In genomic region chr19:56314018-56314583, GRCh38 we compare ENCODE assay signal across 8 cellular contexts. TPM values are rescaled to one million over a fixed set of nuclear protein-coding genes. Genes with fewer than 3 reads are reported as not detected.
DNase-seq lines count a peak whose midpoint lies in the region; ATAC-seq lines count a peak whose summit lies in the region.

No MANE protein-coding gene starts in this region.

- POLR2A ChIA-PET in naive thymus-derived CD8-positive, alpha-beta T cell (lab: Charles Lee) = interaction anchor here (0.6 to 2.4 kb wide), 6 partner anchors 54 to 357 kb away, joined by 3 to 21 read pairs (median 4); partner anchors contain the start of genes ZFP28, ZNF582, ZNF787 and ZNF835

- no peaks in the 10 kb centered on the region for H3F3A ChIP-seq in GM23248 (ENCODE audit: insufficient read depth)

- in situ Hi-C loops in GM23248 (cut with MboI) = no loop called here

- H3K36me3 Mint-ChIP-seq in effector memory CD8-positive, alpha-beta T cell (ENCODE audit: insufficient read depth) = peaks cover 20% of the 10 kb centered on the region
- peaks cover 0 to 12% (median 10%) of the 10 kb centered on the region in 3 donors for H3K36me3 Mint-ChIP-seq in naive thymus-derived CD8-positive, alpha-beta T cell

- WGBS in GM23248 (ENCODE audit: low coverage in 1 of 2, low lambda C conversion rate in 2 of 2, missing lambda C conversion rate in 2 of 2), 2 experiments = 1 to 2% methylated on average over 22 of the region's 22 CpGs

- peaks cover 28 to 57% (median 35%) of the 10 kb centered on the region in 10 experiments for H3K4me1 ChIP-seq in BLaER1 treated with 17β-estradiol and CSF1 and Interleukin-3, amounts not matched to agents 10 nM and 100 nM
- peaks cover 13% of the 10 kb centered on the region for H3K4me1 ChIP-seq in GM23248 (ENCODE audit: insufficient read depth)

- peak overlapping the region; percentile 85 to 96 (median 93) for H3K9ac ChIP-seq in BLaER1 treated with 17β-estradiol and CSF1 and Interleukin-3, amounts not matched to agents 10 nM and 100 nM
- H3K9ac ChIP-seq in GM23248 = peak overlapping the region; percentile 87

- H3K79me2 ChIP-seq in GM23248 (ENCODE audit: insufficient read depth) = peaks cover 23% of the 10 kb centered on the region

- no peaks in the 10 kb centered on the region for H3K9me3 Mint-ChIP-seq in effector memory CD8-positive, alpha-beta T cell
- no peaks in the 10 kb centered on the region for H3K9me3 Mint-ChIP-seq in naive thymus-derived CD8-positive, alpha-beta T cell

- peak overlapping the region; percentile 94 for H2AFZ ChIP-seq in GM23248

- H3K4me2 ChIP-seq in BLaER1 treated with 17β-estradiol and CSF1 and Interleukin-3, amounts not matched to agents 10 nM and 100 nM = peak overlapping the region; percentile 83 to 98 (median 92)
- peak overlapping the region; percentile 100 for H3K4me2 ChIP-seq in GM23248 (ENCODE audit: unreplicated experiment)

- no peak for ATAC-seq in effector memory CD8-positive, alpha-beta T cell (replicated peaks)
- peak; percentile 59 to 62 for ATAC-seq in naive thymus-derived CD8-positive, alpha-beta T cell

- H3K4me3 ChIP-seq in BLaER1 treated with 17β-estradiol and CSF1 and Interleukin-3, amounts not matched to agents 10 nM and 100 nM = peak overlapping the region; percentile 64 to 77 (median 69)
- peak overlapping the region; percentile 96 for H3K4me3 ChIP-seq in GM23248

- peak overlapping the region; percentile 83 to 96 for H3K4me3 Mint-ChIP-seq in effector memory CD8-positive, alpha-beta T cell
- peak overlapping the region; percentile 87 to 99 (median 95) for H3K4me3 Mint-ChIP-seq in naive thymus-derived CD8-positive, alpha-beta T cell

- H3K27me3 Mint-ChIP-seq in effector memory CD8-positive, alpha-beta T cell = no peaks in the 10 kb centered on the region
- H3K27me3 Mint-ChIP-seq in naive thymus-derived CD8-positive, alpha-beta T cell = no peaks in the 10 kb centered on the region

- peaks cover 10 to 40% (median 29%) of the 10 kb centered on the region in 11 experiments; a peak in 18 of 22 replicates for H3K36me3 ChIP-seq in BLaER1 treated with 17β-estradiol and CSF1 and Interleukin-3, amounts not matched to agents 10 nM and 100 nM
- 0 out of 2 replicates have a peak, but pooled peaks cover 4% of the 10 kb centered on the region for H3K36me3 ChIP-seq in GM23248 (ENCODE audit: low read depth)

- H3K4me1 Mint-ChIP-seq in effector memory CD8-positive, alpha-beta T cell (ENCODE audit: low read depth in 2 of 2) = peaks cover 12 to 20% of the 10 kb centered on the region in 2 donors
- H3K4me1 Mint-ChIP-seq in naive thymus-derived CD8-positive, alpha-beta T cell = peaks cover 9 to 33% (median 29%) of the 10 kb centered on the region in 4 donors

- no peaks in the 10 kb centered on the region for H3K9me3 ChIP-seq in BLaER1 treated with 17β-estradiol and CSF1 and Interleukin-3, amounts not matched to agents 10 nM and 100 nM (replicated peaks in 1 of 11)
- H3K9me3 ChIP-seq in GM23248 (ENCODE audit: low read depth) = no peaks in the 10 kb centered on the region

- H4K20me1 ChIP-seq in BLaER1 treated with 17β-estradiol and CSF1 and Interleukin-3, amounts not matched to agents 10 nM and 100 nM = no peaks in the 10 kb centered on the region
- no peaks in the 10 kb centered on the region for H4K20me1 ChIP-seq in GM23248 (ENCODE audit: insufficient read depth)

- DNase-seq in GM23248 (peak; percentile 68), NOMO-1 treated with dmso at 0.1 percent for 144 hours (lab: John Stamatoyannopoulos, UW; ENCODE audit: unreplicated experiment) (peak; percentile 91), T-helper 9 cell (no peak), RKO (ENCODE audit: low spot score) (no peak), DMS 273 treated with DMSO at 0.1 percent for 48 hours (lab: John Stamatoyannopoulos, UW) (no peak)
- no peak for DNase-seq in effector memory CD8-positive, alpha-beta T cell
- DNase-seq in naive thymus-derived CD8-positive, alpha-beta T cell = peak in 2 of 10 donors; percentile 8 to 62

- peak overlapping the region; percentile 99 to 100 for H3K27ac Mint-ChIP-seq in effector memory CD8-positive, alpha-beta T cell
- peak overlapping the region; percentile 98 to 99 (median 99) for H3K27ac Mint-ChIP-seq in naive thymus-derived CD8-positive, alpha-beta T cell

- peak overlapping the region; percentile 88 to 98 (median 97) for H3K27ac ChIP-seq in BLaER1 treated with 17β-estradiol and CSF1 and Interleukin-3, amounts not matched to agents 10 nM and 100 nM
- H3K27ac ChIP-seq in GM23248 = peak overlapping the region; percentile 93

- no peaks in the 10 kb centered on the region for H3K9me2 ChIP-seq in GM23248 (ENCODE audit: insufficient read depth)

- H3K27me3 ChIP-seq in BLaER1 treated with 17β-estradiol and CSF1 and Interleukin-3, amounts not matched to agents 10 nM and 100 nM = no peaks in the 10 kb centered on the region
- no peaks in the 10 kb centered on the region for H3K27me3 ChIP-seq in GM23248 (replicated peaks; ENCODE audit: insufficient read depth)

RNA-seq across cellular contexts. Expression of gene ZSCAN5A, which starts 0.5 kb away (rescaled TPM):
- total RNA-seq in GM23248 (2014; rRNA removed; shearing (Covaris generic)) = 3.5 and 4.2 TPM in 2 replicates
- 4.3 and 4.4 TPM in 2 replicates for polyA plus RNA-seq in GM23248 (2016; fragmentation: Nextera tagmentation; extraction: Ambion mirVana)
- 10 to 100 TPM; 12.3 to 12.4 TPM for total RNA-seq in naive thymus-derived CD8-positive, alpha-beta T cell
- polyA plus RNA-seq in naive thymus-derived CD8-positive, alpha-beta T cell = 1 to 10 TPM; 7.4 to 8.9 (median 7.4) TPM

RNA-seq across cellular contexts. Expression of gene EDDM13, which starts 41.6 kb away (rescaled TPM):
- not detected in 2 replicates for total RNA-seq in GM23248 (2014; rRNA removed; shearing (Covaris generic))
- not detected in 2 replicates for polyA plus RNA-seq in GM23248 (2016; fragmentation: Nextera tagmentation; extraction: Ambion mirVana)
- not detected for total RNA-seq in naive thymus-derived CD8-positive, alpha-beta T cell
- polyA plus RNA-seq in naive thymus-derived CD8-positive, alpha-beta T cell = 1 to 10 TPM in 2 of 3 donors, not detected in 1; 1.5 to 3.0 TPM

Comparison
In these comparisons a context has a peak if more than half of its experiments do, and no peak if none do; other contexts are left out.
1. DNase-seq: peak in GM23248 (single experiment) and NOMO-1 treated with dmso at 0.1 percent for 144 hours (single experiment); none in effector memory CD8-positive, alpha-beta T cell (0 of 3), T-helper 9 cell (single experiment), RKO (single experiment) and DMS 273 treated with DMSO at 0.1 percent for 48 hours (single experiment).